In genomic region chr7:256981-257646, GRCh38 we compare ENCODE assay signal across 28 cellular contexts. TPM values are rescaled to one million over a fixed set of nuclear protein-coding genes. Genes with fewer than 3 reads are reported as not detected.
"Had no signal": no experiment of that assay in that cellular context is flagged by ENCODE, and none has a peak within 500 bp of the region (broad histone marks: within the 10 kb centered on the region; RNA-seq: fewer than 3 reads in every experiment).

No MANE protein-coding gene starts in this region.

- H3K9me3 ChIP-seq: adrenal gland, thyroid gland had no signal

- H3K4me1 ChIP-seq: adrenal gland, thyroid gland had no signal

- ATAC-seq: activated CD4-positive, alpha-beta T cell treated with anti-CD3 and anti-CD28 coated beads for 36 hours; activated T-cell treated with anti-CD3 and anti-CD28 coated beads, Interleukin-2, amount 50 U/mL, for 4 hours had no signal

- DNase-seq: activated B cell treated with CpG ODN at 0.5 μM for 24 hours; activated CD4-positive, alpha-beta T cell treated with anti-CD3 and anti-CD28 coated beads for 36 hours; activated CD4-positive, alpha-beta T cell treated with anti-CD3 and anti-CD28 coated beads, Interleukin-2, amount 50 U/mL, for 48 hours; activated CD8-positive, alpha-beta memory T cell treated with anti-CD3 and anti-CD28 coated beads, Interleukin-2, amount 50 U/mL, for 48 hours; activated naive CD4-positive, alpha-beta T cell; activated T-cell treated with anti-CD3 and anti-CD28 coated beads, Interleukin-2, amount 50 U/mL, for 4 hours; adrenal gland; cerebellar nuclear complex; effector CD4-positive, alpha-beta T cell; kidney glomerular epithelial cell; mesenchymal stem cell; nephron progenitor cell; occipital lobe; stimulated activated CD4-positive, alpha-beta T cell treated with anti-CD3 and anti-CD28 coated beads, Interleukin-1b, Interleukin-23, amount 100 ng/mL, for 48 hours; substantia nigra; T1000; thyroid gland had no signal

- H3K27ac ChIP-seq: adrenal gland, thyroid gland had no signal

- H3K27me3 ChIP-seq: adrenal gland, thyroid gland had no signal

- H3K4me3 ChIP-seq: adrenal gland, thyroid gland had no signal

RNA-seq across cellular contexts. Expression of gene FOXL3, which starts 32.9 kb away (rescaled TPM):
- total RNA-seq: activated B cell treated with CpG ODN at 0.5 μM for 24 hours; activated CD4-positive, alpha-beta T cell treated with anti-CD3 and anti-CD28 coated beads for 36 hours; activated CD8-positive, alpha-beta memory T cell treated with anti-CD3 and anti-CD28 coated beads for 36 hours; activated T-cell treated with anti-CD3 and anti-CD28 coated beads, Interleukin-2, amount 50 U/mL, for 4 hours; activated T-helper 2 cell treated with anti-CD3 and anti-CD28 coated beads, Interferon-gamma antibody, Interleukin-2, Interleukin-4, amounts not matched to agents 10 μg/mL and 5 μg/mL and 100 μg/mL, durations not matched to agents 14 hours and 24 hours and 36 hours; adrenal gland; astrocyte; bronchial epithelial cell; epithelial cell of proximal tubule; fibroblast of villous mesenchyme; liver; mononuclear cell; occipital lobe; progenitor cell of endocrine pancreas; skeletal muscle tissue; thyroid gland; urinary bladder had no signal
- polyA plus RNA-seq: adrenal gland, liver, urinary bladder had no signal
